ENCODE assay signal across 12 cellular contexts in genomic region chr2:10717630-10718029, GRCh38. TPM values are rescaled to one million over a fixed set of nuclear protein-coding genes. Genes with fewer than 3 reads are reported as not detected.
DNase-seq lines count a peak whose midpoint lies in the region; ATAC-seq, FAIRE-seq and TF ChIP-seq lines count a peak whose summit lies in the region.
"Had no signal": no experiment of that assay in that cellular context is flagged by ENCODE, and none has a peak within 500 bp of the region (broad histone marks: within the 10 kb centered on the region; RNA-seq: fewer than 3 reads in every experiment).

No MANE protein-coding gene starts in this region.

- H4K20me1 ChIP-seq in HepG2 (ENCODE audit: insufficient read depth, low read length): no peaks in the 10 kb centered on the region

- ATAC-seq in HepG2: no peak
- ATAC-seq in GM19328 (IDR thresholded peaks at IDR 0.05; ENCODE audit: unreplicated experiment): no peak
- no peak for ATAC-seq in GM18873 (IDR thresholded peaks at IDR 0.05; ENCODE audit: low FRiP score, unreplicated experiment)
- ATAC-seq: K562 had no signal

- POLR2A ChIA-PET in HepG2 (lab: Yijun Ruan, JAX): no interaction called here

- no peak for TF ChIP-seq RAD21 in HepG2 (CRISPR knock-in tag; IDR thresholded peaks at IDR 0.05)

- 8% methylated on average over 4 of the region's 4 CpGs for WGBS in HepG2 (ENCODE audit: low lambda C conversion rate)

- intact Hi-C loops in HepG2 (cut with micrococcal nuclease; ENCODE audit: unreplicated experiment): no loop called here

- no peak overlapping the region for H3K27ac ChIP-seq in HepG2 (ENCODE audit: extremely low read length, insufficient read depth, low read length)

- H3K79me2 ChIP-seq in HepG2 (ENCODE audit: insufficient read depth, low read length): no peaks in the 10 kb centered on the region

- H2AFZ ChIP-seq in HepG2 (ENCODE audit: low read length): no peak overlapping the region

- no TSS peak for BruUV-seq in HepG2 (replicated peaks; lab: Mats Ljungman, UMichigan)

- no peak for TF ChIP-seq CTCF in fibroblast of the aortic adventitia (IDR thresholded peaks at IDR 0.05; ENCODE audit: insufficient read depth, low read length)
- TF ChIP-seq CTCF in HepG2 (CRISPR knock-in tag; IDR thresholded peaks at IDR 0.05): no peak

- in situ Hi-C loops in HepG2 (cut with HindIII; ENCODE audit: extremely low pct_ligation_motif_present, low pct_unique_long_range_greater_than_20kb): no loop called here

- H3K27me3 ChIP-seq in HepG2 (ENCODE audit: control insufficient read depth in 1 of 2, insufficient read depth in 2 of 2, low read length in 2 of 2): peaks cover 22 to 69% of the 10 kb centered on the region in 2 experiments

- H3K9me3 ChIP-seq in HepG2 (ENCODE audit: low read length): no peaks in the 10 kb centered on the region
- H3K9me3 ChIP-seq: stomach had no signal

- TF ChIP-seq EP300 in HepG2 (IDR thresholded peaks at IDR 0.05; ENCODE audit: low read depth in 2 of 2, low read length in 2 of 2): no peak
- no peak for TF ChIP-seq EP300 in HepG2 (CRISPR knock-in tag; IDR thresholded peaks at IDR 0.05; ENCODE audit: borderline replicate concordance)

- no peak overlapping the region for H3K9ac ChIP-seq in HepG2 (ENCODE audit: insufficient read depth, low read depth, low read length)

- H3K4me3 ChIP-seq in fibroblast of the aortic adventitia (ENCODE audit: low read depth, low read length) (no peak overlapping the region), HepG2 (replicated peaks in 1 of 3; ENCODE audit: insufficient read depth in 1 of 3, low read depth in 2 of 3, low read length in 3 of 3) (no peak overlapping the region)
- H3K4me3 ChIP-seq: K562, stomach had no signal

- no peak overlapping the region for H3K4me2 ChIP-seq in HepG2 (ENCODE audit: low read depth, low read length)

- 0 out of 2 replicates have a peak, but pooled peaks cover 8% of the 10 kb centered on the region for H3K4me1 ChIP-seq in HepG2 (ENCODE audit: insufficient read depth, low read length)

- no peaks in the 10 kb centered on the region for H3K36me3 ChIP-seq in HepG2 (replicated peaks in 1 of 2; ENCODE audit: control insufficient read depth in 1 of 2, insufficient read depth in 2 of 2, low read length in 2 of 2)
- H3K36me3 ChIP-seq: stomach had no signal

- TF ChIP-seq POLR2A in HepG2 (IDR thresholded peaks at IDR 0.05; ENCODE audit: insufficient read depth in 1 of 2, low read depth in 2 of 2, low read length in 2 of 2): no peak

- CTCF ChIA-PET in HepG2 (lab: Yijun Ruan, JAX; ENCODE audit: low intra/inter-chr PET ratio, low total read pairs): no interaction called here

- FAIRE-seq in HepG2 (lab: Jason Lieb, UNC): no peak
- FAIRE-seq: K562 had no signal

- DNase-seq in HCEC 1CT (peak; percentile 74), amniotic epithelial cell (ENCODE audit: low read depth) (peak; percentile 55), fibroblast of the aortic adventitia (ENCODE audit: low read depth) (peak; percentile 85), superior temporal gyrus (ENCODE audit: extremely low spot score) (peak; percentile 12), HepG2 (ENCODE audit: low spot score) (no peak), NCI-H128 (lab: John Stamatoyannopoulos, UW; ENCODE audit: unreplicated experiment) (no peak)
- DNase-seq: activated effector memory CD4-positive, alpha-beta T cell treated with anti-CD3 and anti-CD28 coated beads, Interleukin-2, amount 50 U/mL, for 16 hours; stimulated activated CD4-positive, alpha-beta T cell treated with anti-CD3 and anti-CD28 coated beads, Interleukin-2, amount 100 ng/mL, for 24 hours; stomach had no signal

TF ChIP-seq in HepG2, 621 proteins besides CTCF, POLR2A, EP300 and RAD21 (continues in another document):
- TF ChIP-seq ZFP62 (CRISPR knock-in tag; IDR thresholded peaks at IDR 0.05): no peak
- no peak for TF ChIP-seq UBTF (CRISPR knock-in tag; IDR thresholded peaks at IDR 0.05)
- TF ChIP-seq TFE3 (CRISPR knock-in tag; IDR thresholded peaks at IDR 0.05): no peak

RNA-seq across cellular contexts. Expression of gene ATP6V1C2, which starts 3.8 kb away (rescaled TPM):
- total RNA-seq in fibroblast of the aortic adventitia (ENCODE audit: low replicate concordance): not detected in 2 replicates
- 0.04 TPM in 1 of 2 replicates, not detected in the other for total RNA-seq in HepG2 (2016; rRNA removed; fragmentation: Illumina TruSeq; extraction: Trizol)
- total RNA-seq in HepG2 (2016; cell fraction: cytosol; rRNA removed; fragmentation: Illumina TruSeq; extraction: Trizol; ENCODE audit: low read depth): not detected in 2 replicates
- 0.04 TPM in 1 of 2 replicates, not detected in the other for total RNA-seq in HepG2 (2016; cell fraction: insoluble cytoplasmic fraction; rRNA removed; fragmentation: Illumina TruSeq; extraction: Trizol)
- total RNA-seq in HepG2 (2016; cell fraction: membrane; rRNA removed; fragmentation: Illumina TruSeq; extraction: Trizol): not detected in 2 replicates
- total RNA-seq in HepG2 (2016; cell fraction: nucleus; rRNA removed; fragmentation: Illumina TruSeq; extraction: Trizol): 0.09 TPM in 1 of 2 replicates, not detected in the other
- 0.10 and 0.29 TPM in 2 replicates for polyA plus RNA-seq in HepG2 (2011; rRNA removed)
- polyA plus RNA-seq in HepG2 (2011; cell fraction: cytosol; rRNA removed): 0.05 TPM in 2 replicates
- 0.36 and 2.7 TPM in 2 replicates for polyA plus RNA-seq in HepG2 (2011; cell fraction: nucleus; rRNA removed)
- 1.4 and 1.5 TPM in 2 replicates for polyA plus RNA-seq in HepG2 (2012)
- polyA plus RNA-seq in HepG2 (2016; cell fraction: cytosol; fragmentation: Illumina TruSeq; extraction: Trizol; ENCODE audit: low read depth): not detected in 2 replicates
- polyA plus RNA-seq in HepG2 (2016; cell fraction: insoluble cytoplasmic fraction; fragmentation: Illumina TruSeq; extraction: Trizol; ENCODE audit: low read depth): not detected in 2 replicates
- polyA plus RNA-seq in HepG2 (2016; cell fraction: membrane; fragmentation: Illumina TruSeq; extraction: Trizol; ENCODE audit: low read depth): not detected in 2 replicates
- polyA plus RNA-seq in HepG2 (2016; cell fraction: nucleus; fragmentation: Illumina TruSeq; extraction: Trizol; ENCODE audit: insufficient read depth, low read depth): not detected in 2 replicates
- 7.5 TPM in 1 of 2 replicates, not detected in the other for polyA minus RNA-seq in HepG2 (2011; rRNA and poly(A)+ RNA removed; ENCODE audit: low replicate concordance)
- 0.44 and 0.69 TPM in 2 replicates for polyA minus RNA-seq in HepG2 (2011; cell fraction: cytosol; rRNA and poly(A)+ RNA removed)
- 0.12 TPM in 1 of 2 replicates, not detected in the other for polyA minus RNA-seq in HepG2 (2011; cell fraction: nucleus; rRNA and poly(A)+ RNA removed)

RNA-seq across cellular contexts. Expression of gene NOL10, which starts 27.9 kb away (rescaled TPM):
- total RNA-seq in fibroblast of the aortic adventitia (ENCODE audit: low replicate concordance) (45.7 and 47.9 TPM in 2 replicates), HepG2 (2016; rRNA removed; fragmentation: Illumina TruSeq; extraction: Trizol) (63.0 and 93.7 TPM in 2 replicates)
- 30.6 and 36.8 TPM in 2 replicates for total RNA-seq in HepG2 (2016; cell fraction: cytosol; rRNA removed; fragmentation: Illumina TruSeq; extraction: Trizol; ENCODE audit: low read depth)
- 58.7 and 94.5 TPM in 2 replicates for total RNA-seq in HepG2 (2016; cell fraction: insoluble cytoplasmic fraction; rRNA removed; fragmentation: Illumina TruSeq; extraction: Trizol)
- 26.0 and 30.7 TPM in 2 replicates for total RNA-seq in HepG2 (2016; cell fraction: membrane; rRNA removed; fragmentation: Illumina TruSeq; extraction: Trizol)
- total RNA-seq in HepG2 (2016; cell fraction: nucleus; rRNA removed; fragmentation: Illumina TruSeq; extraction: Trizol): 48.0 TPM in 2 replicates
- 20.1 and 23.0 TPM in 2 replicates for polyA plus RNA-seq in HepG2 (2011; rRNA removed)
- polyA plus RNA-seq in HepG2 (2011; cell fraction: cytosol; rRNA removed): 9.8 and 14.8 TPM in 2 replicates
- polyA plus RNA-seq in HepG2 (2011; cell fraction: nucleus; rRNA removed): 13.3 and 15.1 TPM in 2 replicates
- 20.6 and 28.7 TPM in 2 replicates for polyA plus RNA-seq in HepG2 (2012)
- 7.3 and 8.1 TPM in 2 replicates for polyA plus RNA-seq in HepG2 (2016; cell fraction: cytosol; fragmentation: Illumina TruSeq; extraction: Trizol; ENCODE audit: low read depth)
- polyA plus RNA-seq in HepG2 (2016; cell fraction: insoluble cytoplasmic fraction; fragmentation: Illumina TruSeq; extraction: Trizol; ENCODE audit: low read depth): 76.1 and 78.2 TPM in 2 replicates
- 13.2 and 13.8 TPM in 2 replicates for polyA plus RNA-seq in HepG2 (2016; cell fraction: membrane; fragmentation: Illumina TruSeq; extraction: Trizol; ENCODE audit: low read depth)
- polyA plus RNA-seq in HepG2 (2016; cell fraction: nucleus; fragmentation: Illumina TruSeq; extraction: Trizol; ENCODE audit: insufficient read depth, low read depth): 41.1 and 41.6 TPM in 2 replicates
- 20.5 and 33.9 TPM in 2 replicates for polyA minus RNA-seq in HepG2 (2011; rRNA and poly(A)+ RNA removed; ENCODE audit: low replicate concordance)
- 24.4 and 25.4 TPM in 2 replicates for polyA minus RNA-seq in HepG2 (2011; cell fraction: cytosol; rRNA and poly(A)+ RNA removed)
- 53.0 and 56.7 TPM in 2 replicates for polyA minus RNA-seq in HepG2 (2011; cell fraction: nucleus; rRNA and poly(A)+ RNA removed)

Comparison
In these comparisons a context has a peak if more than half of its experiments do, and no peak if none do; other contexts are left out.
1. DNase-seq: peak in HCEC 1CT (single experiment), amniotic epithelial cell (single experiment), fibroblast of the aortic adventitia (single experiment) and superior temporal gyrus (single experiment); none in HepG2 (single experiment) and NCI-H128 (single experiment).